In genomic region chr12:49750027-49750977, GRCh38 we compare ENCODE assay signal across 8 cellular contexts. TPM values are rescaled to one million over a fixed set of nuclear protein-coding genes. Genes with fewer than 3 reads are reported as not detected.
DNase-seq lines count a peak whose midpoint lies in the region; ATAC-seq, FAIRE-seq and TF ChIP-seq lines count a peak whose summit lies in the region.

No MANE protein-coding gene starts in this region.

- no peak for TF ChIP-seq CTCF in kidney (IDR thresholded peaks at IDR 0.05; ENCODE audit: borderline replicate concordance, extremely low read depth, insufficient read depth)
- TF ChIP-seq CTCF in type B pancreatic cell (conservative IDR thresholded peaks at IDR 0.05) = no peak

- intact Hi-C loops in kidney (cut with DNase I) = loop anchor here (10.0 kb wide), 1 partner anchor 74 kb away; the partner anchor contains the start of gene NCKAP5L

- peaks cover 19 to 31% of the 10 kb centered on the region in 2 donors for H3K36me3 ChIP-seq in kidney (ENCODE audit: control insufficient read depth in 1 of 2, insufficient read depth in 2 of 2, low read length in 2 of 2)

- H3K36me3 Mint-ChIP-seq in activated T-helper 17 cell treated with anti-CD3 and anti-CD28 coated beads, Interleukin-2, amount 50 U/mL, for 72 hours (ENCODE audit: low read depth) = peaks cover 100% of the 10 kb centered on the region
- peaks cover 14% of the 10 kb centered on the region for H3K36me3 Mint-ChIP-seq in type B pancreatic cell

- H3K9ac ChIP-seq in kidney (ENCODE audit: low read length in 2 of 2) = peak overlapping the region in 1 of 2 donors; percentile 32

- peaks cover 59% of the 10 kb centered on the region for H3K4me1 Mint-ChIP-seq in activated T-helper 17 cell treated with anti-CD3 and anti-CD28 coated beads, Interleukin-2, amount 50 U/mL, for 72 hours
- peaks cover 29% of the 10 kb centered on the region for H3K4me1 Mint-ChIP-seq in type B pancreatic cell (ENCODE audit: unreplicated experiment)

- DNase-seq in NCI-H2107 (lab: John Stamatoyannopoulos, UW) = peak; percentile 76
- DNase-seq in kidney = no peak
- DNase-seq in type B pancreatic cell (ENCODE audit: extremely low spot score, unreplicated experiment) = no peak
- no peak for DNase-seq in NCI-H345 (lab: John Stamatoyannopoulos, UW)
- DNase-seq in hypothalamus (lab: John Stamatoyannopoulos, UW) = no peak
- DNase-seq in SHP77 treated with DMSO at 0.1 percent for 48 hours (lab: John Stamatoyannopoulos, UW) = no peak

- peak overlapping the region; percentile 81 for H3K4me3 Mint-ChIP-seq in activated T-helper 17 cell treated with anti-CD3 and anti-CD28 coated beads, Interleukin-2, amount 50 U/mL, for 72 hours
- no peak overlapping the region for H3K4me3 Mint-ChIP-seq in type B pancreatic cell

- H3K27me3 Mint-ChIP-seq in activated T-helper 17 cell treated with anti-CD3 and anti-CD28 coated beads, Interleukin-2, amount 50 U/mL, for 72 hours = no peaks in the 10 kb centered on the region
- no peaks in the 10 kb centered on the region for H3K27me3 Mint-ChIP-seq in type B pancreatic cell

- ATAC-seq in GM19452 (IDR thresholded peaks at IDR 0.05; ENCODE audit: unreplicated experiment) = peak; percentile 54
- peak; percentile 92 for ATAC-seq in activated T-helper 17 cell treated with anti-CD3 and anti-CD28 coated beads, Interleukin-2, amount 50 U/mL, for 72 hours (replicated peaks)

- peak overlapping the region; percentile 90 for H3K27ac Mint-ChIP-seq in activated T-helper 17 cell treated with anti-CD3 and anti-CD28 coated beads, Interleukin-2, amount 50 U/mL, for 72 hours
- H3K27ac Mint-ChIP-seq in type B pancreatic cell = peak overlapping the region; percentile 68

- FAIRE-seq in kidney (lab: Jason Lieb, UNC) = no peak

- peaks cover 19 to 39% of the 10 kb centered on the region in 2 donors for H3K4me1 ChIP-seq in kidney (ENCODE audit: control insufficient read depth in 1 of 2, insufficient read depth in 1 of 2, low read depth in 1 of 2, low read length in 2 of 2)

- peak overlapping the region; percentile 1 to 14 for H3K4me3 ChIP-seq in kidney (ENCODE audit: low read length in 2 of 2)

- H3K9me3 Mint-ChIP-seq in activated T-helper 17 cell treated with anti-CD3 and anti-CD28 coated beads, Interleukin-2, amount 50 U/mL, for 72 hours = no peaks in the 10 kb centered on the region
- H3K9me3 Mint-ChIP-seq in type B pancreatic cell = no peaks in the 10 kb centered on the region

- no peaks in the 10 kb centered on the region for H3K9me3 ChIP-seq in kidney (ENCODE audit: control insufficient read depth in 1 of 2, low read length in 2 of 2)

- H3K27ac ChIP-seq in kidney (ENCODE audit: low read depth in 2 of 2, low read length in 2 of 2) = no peak overlapping the region

RNA-seq across cellular contexts. Expression of gene TMBIM6, which starts 8.9 kb away (rescaled TPM):
- 100 to 1,000 TPM; 407 to 411 TPM for total RNA-seq in activated T-helper 17 cell treated with anti-CD3 and anti-CD28 coated beads, Interleukin-2, amount 50 U/mL, for 72 hours
- 724 TPM for total RNA-seq in kidney
- polyA plus RNA-seq in kidney (ENCODE audit: insufficient read depth, low read depth, low replicate concordance) = 644 TPM
- total RNA-seq in type B pancreatic cell (ENCODE audit: low replicate concordance) = 497 and 686 TPM in 2 replicates

RNA-seq across cellular contexts. Expression of gene FMNL3, which starts 43.1 kb away (rescaled TPM):
- 10 to 100 TPM; 19.9 to 33.8 TPM for total RNA-seq in activated T-helper 17 cell treated with anti-CD3 and anti-CD28 coated beads, Interleukin-2, amount 50 U/mL, for 72 hours
- total RNA-seq in kidney (25.6 TPM), type B pancreatic cell (ENCODE audit: low replicate concordance) (2.5 and 21.1 TPM in 2 replicates)
- polyA plus RNA-seq in kidney (ENCODE audit: insufficient read depth, low read depth, low replicate concordance) = 6.3 TPM
